8 cellular contexts compared by ENCODE assay signal in the genomic region with DNA sequence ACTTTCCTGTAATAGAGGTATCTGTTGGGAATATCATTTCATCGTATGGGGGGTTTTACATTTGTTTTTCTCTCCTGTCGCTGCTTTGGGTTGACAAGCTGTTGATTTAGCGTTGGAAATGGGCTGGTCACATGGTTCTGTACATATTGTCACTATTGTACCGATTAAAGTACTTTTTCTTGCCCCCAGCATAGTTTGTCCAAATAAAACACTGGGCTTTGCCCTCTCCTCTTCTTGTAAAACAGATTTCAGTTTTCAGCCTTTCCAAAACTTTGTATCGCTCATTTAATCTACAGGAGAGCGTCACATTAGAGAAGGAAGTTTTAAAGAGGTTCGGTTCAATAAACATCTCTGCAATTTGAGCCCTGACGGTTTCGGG. TPM values are rescaled to one million over a fixed set of nuclear protein-coding genes. Genes with fewer than 3 reads are reported as not detected.
DNase-seq lines count a peak whose midpoint lies in the region; ATAC-seq and TF ChIP-seq lines count a peak whose summit lies in the region.

No MANE protein-coding gene starts in this region.

- peaks cover 0 to 8% (median 0%) of the 10 kb centered on the region in 5 experiments for H3K9me3 Mint-ChIP-seq in brain
- H3K9me3 Mint-ChIP-seq in mesothelial cell of epicardium: no peaks in the 10 kb centered on the region

- DNase-seq in left ventricle myocardium inferior (no peak), left cardiac atrium (no peak), mesothelial cell of epicardium (ENCODE audit: low spot score in 2 of 2, unreplicated experiment in 2 of 2) (no peak), uterus (no peak), HuH-7.5 (ENCODE audit: low spot score) (no peak), islet precursor cell (no peak)

- H3K36me3 ChIP-seq in left ventricle myocardium inferior (peaks cover 37% of the 10 kb centered on the region), uterus (no peaks in the 10 kb centered on the region)

- ATAC-seq in left cardiac atrium: no peak
- ATAC-seq in HG02798 (IDR thresholded peaks at IDR 0.05; ENCODE audit: poor library complexity, unreplicated experiment): no peak

- TF ChIP-seq CTCF in left ventricle myocardium inferior (IDR thresholded peaks at IDR 0.05; ENCODE audit: borderline replicate concordance) (no peak), brain (conservative IDR thresholded peaks at IDR 0.05) (no peak), mesothelial cell of epicardium (IDR thresholded peaks at IDR 0.05; ENCODE audit: unreplicated experiment) (no peak), uterus (IDR thresholded peaks at IDR 0.05) (no peak)

- peak overlapping the region in 2 of 5 experiments; percentile 20 to 87 for H3K27ac Mint-ChIP-seq in brain
- peak overlapping the region; percentile 54 for H3K27ac Mint-ChIP-seq in mesothelial cell of epicardium

- intact Hi-C loops in left ventricle myocardium inferior (cut with micrococcal nuclease): no loop called here
- intact Hi-C loops in left cardiac atrium (cut with DNase I): no loop called here
- intact Hi-C loops in uterus (cut with DNase I; ENCODE audit: low total_unique reads): loop anchor here (10.0 kb wide), 2 partner anchors 110 to 830 kb away; no protein-coding TSS in a partner anchor

- H3K4me3 Mint-ChIP-seq in brain: peak overlapping the region; percentile 90 to 97 (median 93)
- H3K4me3 Mint-ChIP-seq in mesothelial cell of epicardium: peak overlapping the region; percentile 90

- peaks cover 45% of the 10 kb centered on the region for H3K4me1 Mint-ChIP-seq in brain
- peaks cover 38% of the 10 kb centered on the region for H3K4me1 Mint-ChIP-seq in mesothelial cell of epicardium

- peaks cover 31% of the 10 kb centered on the region for H3K36me3 Mint-ChIP-seq in brain
- peaks cover 13% of the 10 kb centered on the region for H3K36me3 Mint-ChIP-seq in mesothelial cell of epicardium

- TF ChIP-seq POLR2A in uterus (IDR thresholded peaks at IDR 0.05): no peak

- peaks cover 46% of the 10 kb centered on the region for H3K27me3 Mint-ChIP-seq in brain
- peaks cover 34% of the 10 kb centered on the region for H3K27me3 Mint-ChIP-seq in mesothelial cell of epicardium (ENCODE audit: low read depth)

- peak overlapping the region; percentile 74 for H3K4me3 ChIP-seq in left ventricle myocardium inferior
- peak overlapping the region; percentile 44 to 53 for H3K4me3 ChIP-seq in uterus

- H3K9me3 ChIP-seq in left ventricle myocardium inferior (replicated peaks): no peaks in the 10 kb centered on the region
- H3K9me3 ChIP-seq in uterus: no peaks in the 10 kb centered on the region

- peak overlapping the region; percentile 50 for H3K27ac ChIP-seq in left ventricle myocardium inferior (replicated peaks)
- peak overlapping the region; percentile 67 to 80 for H3K27ac ChIP-seq in uterus

- H3K4me1 ChIP-seq in left ventricle myocardium inferior (peaks cover 51% of the 10 kb centered on the region), uterus (no peaks in the 10 kb centered on the region)

- H3K27me3 ChIP-seq in left ventricle myocardium inferior (ENCODE audit: low read depth) (peaks cover 26% of the 10 kb centered on the region), uterus (no peaks in the 10 kb centered on the region)

RNA-seq across cellular contexts. Expression of a gene that starts 4.0 kb away (rescaled TPM):
- total RNA-seq in left ventricle myocardium inferior (33.3 TPM), left cardiac atrium (10 to 100 TPM; 39.9 to 40.5 TPM), mesothelial cell of epicardium (45.2 to 52.3 TPM (median 52.1 TPM) in 3 replicates), uterus (10 to 100 TPM; 50.2 to 85.7 (median 64.7) TPM)
- polyA plus RNA-seq in brain (ENCODE audit: insufficient read depth, low read depth, low replicate concordance): 32.5 TPM

RNA-seq across cellular contexts. Expression of a gene that starts 8.7 kb away (rescaled TPM):
- 89.7 TPM for total RNA-seq in left ventricle myocardium inferior
- 10 to 100 TPM; 73.5 to 74.8 TPM for total RNA-seq in left cardiac atrium
- 64.7 TPM for polyA plus RNA-seq in brain (ENCODE audit: insufficient read depth, low read depth, low replicate concordance)
- 57.3 to 61.3 TPM (median 58.9 TPM) in 3 replicates for total RNA-seq in mesothelial cell of epicardium
- 10 to 100 TPM in 3 of 4 donors, 1 to 10 TPM in 1; 7.4 to 39.5 (median 25.8) TPM for total RNA-seq in uterus

RNA-seq across cellular contexts. Expression of a gene that starts 20.4 kb away (rescaled TPM):
- total RNA-seq in left ventricle myocardium inferior: not detected
- not detected for total RNA-seq in left cardiac atrium
- polyA plus RNA-seq in brain (ENCODE audit: insufficient read depth, low read depth, low replicate concordance): 16.3 TPM
- 0.16 to 0.45 TPM (median 0.18 TPM) in 3 replicates for total RNA-seq in mesothelial cell of epicardium
- 1 to 10 TPM in 1 of 4 donors, under 1 TPM in 2, not detected in 1; 0.29 to 3.9 (median 0.49) TPM for total RNA-seq in uterus
